Comparison of ENCODE assay signal across 24 cellular contexts in the genomic region with DNA sequence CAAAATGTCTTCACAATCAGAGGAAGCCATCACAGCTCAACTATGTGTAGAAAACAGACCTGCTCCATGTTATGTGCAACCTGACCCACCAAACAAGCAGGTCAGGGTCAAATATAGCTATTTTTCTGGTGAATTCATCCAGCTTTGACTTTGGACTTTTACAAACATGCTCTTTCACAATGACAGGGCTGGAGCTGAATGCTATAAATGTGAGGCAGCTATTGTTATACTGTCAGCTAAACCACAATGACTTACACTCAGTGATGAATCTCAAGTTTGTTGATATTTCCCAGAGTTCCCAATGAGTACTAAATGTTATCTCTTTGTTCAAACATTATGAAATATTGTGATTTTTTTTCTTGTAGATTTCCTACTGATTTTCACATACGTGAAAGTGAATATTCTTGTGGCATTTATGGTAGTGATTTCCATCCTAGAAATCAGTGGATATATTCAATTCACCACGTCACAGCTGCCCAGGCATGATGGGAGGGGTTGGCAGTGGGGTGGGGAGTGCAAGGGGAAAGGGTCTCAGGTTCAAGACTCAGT. TPM values are rescaled to one million over a fixed set of nuclear protein-coding genes. Genes with fewer than 3 reads are reported as not detected.
A peak's percentile ranks its signal among the peaks of the same experiment; 100 is the strongest.
DNase-seq lines count a peak whose midpoint lies in the region; ATAC-seq, FAIRE-seq and TF ChIP-seq lines count a peak whose summit lies in the region.
"Had no signal": no experiment of that assay in that cellular context is flagged by ENCODE, and none has a peak within 500 bp of the region (broad histone marks: within the 10 kb centered on the region; RNA-seq: fewer than 3 reads in every experiment).

No MANE protein-coding gene starts in this region.

- H3K4me1 ChIP-seq in pancreas (no peaks in the 10 kb centered on the region), gastrocnemius medialis (peaks cover 0 to 7% of the 10 kb centered on the region in 2 donors)
- H3K4me1 ChIP-seq: Peyer's patch had no signal

- POLR2A ChIA-PET in WTC11 (lab: Charles Lee): no interaction called here

- no peak overlapping the region for H3K27ac Mint-ChIP-seq in WTC11
- H3K27ac Mint-ChIP-seq: activated T-helper 2 cell treated with anti-CD3 and anti-CD28 coated beads, Interferon-gamma antibody, Interleukin-2, Interleukin-4, amounts not matched to agents 10 μg/mL and 5 μg/mL and 100 μg/mL, durations not matched to agents 14 hours and 24 hours and 36 hours; CD8-positive, alpha-beta T cell had no signal

- WGBS in pancreas, 2 donors: 27 to 28% methylated on average over 2 of the region's 2 CpGs

- no peak for TF ChIP-seq POLR2A in gastrocnemius medialis (IDR thresholded peaks at IDR 0.05)

- H3K27me3 ChIP-seq in pancreas (no peaks in the 10 kb centered on the region), gastrocnemius medialis (peaks cover 0 to 3% (median 0%) of the 10 kb centered on the region in 3 donors)
- H3K27me3 ChIP-seq: Peyer's patch, sigmoid colon had no signal

- H3K27ac ChIP-seq in pancreas (peak overlapping the region in 2 of 4 donors; percentile 26 to 55), gastrocnemius medialis (no peak overlapping the region)
- H3K27ac ChIP-seq: Peyer's patch, sigmoid colon had no signal

- no peaks in the 10 kb centered on the region for H3K9me3 ChIP-seq in pancreas
- no peaks in the 10 kb centered on the region for H3K9me3 ChIP-seq in gastrocnemius medialis
- H3K9me3 ChIP-seq: Peyer's patch, sigmoid colon had no signal

- no peak for TF ChIP-seq CTCF in WTC11 (IDR thresholded peaks at IDR 0.05)
- TF ChIP-seq CTCF in fibroblast of pulmonary artery (IDR thresholded peaks at IDR 0.05; ENCODE audit: low read length, missing control alignments): no peak
- no peak for TF ChIP-seq CTCF in pancreas (IDR thresholded peaks at IDR 0.05)
- no peak for TF ChIP-seq CTCF in gastrocnemius medialis (IDR thresholded peaks at IDR 0.05 in 4 of 5, conservative IDR thresholded peaks at IDR 0.05 in 1 of 5)

- CTCF ChIA-PET in WTC11 (lab: Charles Lee): interaction anchor here (1.1 kb wide), 1 partner anchor 13 kb away, joined by 5 read pairs; no protein-coding TSS in a partner anchor

- intact Hi-C loops in pancreas (cut with DNase I) (no loop called here), gastrocnemius medialis (cut with DNase I; ENCODE audit: low total_unique reads) (no loop called here)

- ATAC-seq in WTC11 (no peak), pancreas (peak in 3 of 4 donors; percentile 41 to 64 (median 49)), HG02884 (IDR thresholded peaks at IDR 0.05; ENCODE audit: unreplicated experiment) (no peak), gastrocnemius medialis (no peak)
- ATAC-seq: CD8-positive, alpha-beta T cell; HCT116; stimulated activated naive CD8-positive, alpha-beta T cell treated with anti-CD3 and anti-CD28 coated beads, Interleukin-15, Interleukin-2, amounts not matched to agents 100 U/mL and 50 U/mL, for 24 hours had no signal

- H3K9me3 Mint-ChIP-seq in WTC11: no peaks in the 10 kb centered on the region
- H3K9me3 Mint-ChIP-seq: activated T-helper 2 cell treated with anti-CD3 and anti-CD28 coated beads, Interferon-gamma antibody, Interleukin-2, Interleukin-4, amounts not matched to agents 10 μg/mL and 5 μg/mL and 100 μg/mL, durations not matched to agents 14 hours and 24 hours and 36 hours; CD8-positive, alpha-beta T cell had no signal

- DNase-seq in Daoy (ENCODE audit: low read depth) (peak; percentile 29), WTC11 (ENCODE audit: low spot score) (no peak), fibroblast of pulmonary artery (ENCODE audit: low read depth) (peak; percentile 79), pancreas (no peak), SHP77 (lab: John Stamatoyannopoulos, UW) (no peak), gastrocnemius medialis (no peak), inferior parietal cortex (ENCODE audit: extremely low spot score) (no peak)
- DNase-seq: activated CD4-positive, alpha-beta T cell treated with anti-CD3 and anti-CD28 coated beads for 4 hours; caudate nucleus; CD8-positive, alpha-beta T cell; DND-41; effector CD4-positive, alpha-beta T cell; hypothalamus; NCI-H187 treated with DMSO at 0.1 percent for 48 hours; NCI-H345; nucleus accumbens; Peyer's patch; sigmoid colon; stimulated activated CD4-positive, alpha-beta T cell treated with anti-CD3 and anti-CD28 coated beads, Interleukin-1b, Interleukin-23, amount 100 ng/mL, for 48 hours; stimulated activated naive CD8-positive, alpha-beta T cell treated with anti-CD3 and anti-CD28 coated beads, Interleukin-15, Interleukin-2, amounts not matched to agents 100 U/mL and 50 U/mL, for 24 hours had no signal

- H3K27me3 Mint-ChIP-seq in WTC11 (ENCODE audit: low read depth): no peaks in the 10 kb centered on the region; the same call in 1 of the 2 replicates

- H3K4me3 ChIP-seq in fibroblast of pulmonary artery (replicated peaks; ENCODE audit: low read depth, low read length): no peak overlapping the region
- H3K4me3 ChIP-seq in pancreas: no peak overlapping the region
- H3K4me3 ChIP-seq in gastrocnemius medialis: no peak overlapping the region
- H3K4me3 ChIP-seq: Peyer's patch, sigmoid colon had no signal

- no peaks in the 10 kb centered on the region for H3K36me3 Mint-ChIP-seq in WTC11
- H3K36me3 Mint-ChIP-seq: CD8-positive, alpha-beta T cell had no signal

- in situ Hi-C loops in gastrocnemius medialis (cut with MboI; ENCODE audit: low sequenced_read_pairs in 4 of 4): no loop called here

- FAIRE-seq in pancreas (lab: Jason Lieb, UNC): no peak
- FAIRE-seq: GM19239 had no signal

- peaks cover 5% of the 10 kb centered on the region for H3K4me1 Mint-ChIP-seq in WTC11

- H3K4me3 Mint-ChIP-seq in WTC11: no peak overlapping the region
- H3K4me3 Mint-ChIP-seq: CD8-positive, alpha-beta T cell had no signal

- H3K36me3 ChIP-seq in pancreas (no peaks in the 10 kb centered on the region), gastrocnemius medialis (no peaks in the 10 kb centered on the region)
- H3K36me3 ChIP-seq: Peyer's patch, sigmoid colon had no signal

TF ChIP-seq in WTC11, 78 proteins besides CTCF, POLR2A, EP300 and RAD21:
- TF ChIP-seq SMAD4 (CRISPR knock-in tag; IDR thresholded peaks at IDR 0.05) (no peak), NFYB (CRISPR knock-in tag; conservative IDR thresholded peaks at IDR 0.05; ENCODE audit: low read depth) (no peak), GABPB1 (CRISPR knock-in tag; IDR thresholded peaks at IDR 0.05) (peak; percentile 69)
TF ChIP-seq in WTC11: peak in this region for 1.

RNA-seq across cellular contexts. Expression of gene ITIH2, which starts 2.5 kb away (rescaled TPM):
- total RNA-seq in Daoy (2014; rRNA removed; shearing (Covaris generic)): not detected in 2 replicates
- total RNA-seq in WTC11 (2021) (0.62 to 0.83 TPM (median 0.62 TPM) in 3 replicates), pancreas (1 to 10 TPM in 2 of 6 donors, under 1 TPM in 3, not detected in 1; 0.14 to 1.8 (median 0.98) TPM), gastrocnemius medialis (1 to 10 TPM in 1 of 4 donors, under 1 TPM in 1, not detected in 2; 0.55 to 1.4 TPM)
- not detected for polyA plus RNA-seq in pancreas
- total RNA-seq: activated T-helper 2 cell treated with anti-CD3 and anti-CD28 coated beads, Interferon-gamma antibody, Interleukin-2, Interleukin-4, amounts not matched to agents 10 μg/mL and 5 μg/mL and 100 μg/mL, durations not matched to agents 14 hours and 24 hours and 36 hours; CD8-positive, alpha-beta T cell; Peyer's patch; sigmoid colon had no signal
- polyA plus RNA-seq: sigmoid colon had no signal

RNA-seq across cellular contexts. Expression of gene ITIH5, which starts 33.9 kb away (rescaled TPM):
- total RNA-seq in Daoy (2014; rRNA removed; shearing (Covaris generic)): 0.06 TPM in 1 of 2 replicates, not detected in the other
- total RNA-seq in WTC11 (2021) (3.1 to 3.8 TPM (median 3.6 TPM) in 3 replicates), pancreas (10 to 100 TPM in 3 of 6 donors, 1 to 10 TPM in 3; 6.7 to 28.6 (median 10.8) TPM), gastrocnemius medialis (10 to 100 TPM in 1 of 4 donors, 1 to 10 TPM in 3; 3.9 to 14.0 (median 6.9) TPM)
- 1 to 10 TPM; 4.4 to 5.6 TPM for polyA plus RNA-seq in pancreas
- total RNA-seq: activated T-helper 2 cell treated with anti-CD3 and anti-CD28 coated beads, Interferon-gamma antibody, Interleukin-2, Interleukin-4, amounts not matched to agents 10 μg/mL and 5 μg/mL and 100 μg/mL, durations not matched to agents 14 hours and 24 hours and 36 hours; CD8-positive, alpha-beta T cell had no signal

Comparison
In these comparisons a context has a peak if more than half of its experiments do, and no peak if none do; other contexts are left out.
1. DNase-seq: peak in Daoy (single experiment) and fibroblast of pulmonary artery (single experiment); none in WTC11 (single experiment), pancreas (0 of 6), SHP77 (0 of 2), gastrocnemius medialis (0 of 2) and inferior parietal cortex (single experiment).
2. ATAC-seq: peak in pancreas (3 of 4); none in WTC11 (single experiment), HG02884 (single experiment) and gastrocnemius medialis (0 of 2).